ENCODE assay signal across 15 cellular contexts in genomic region chr21:33731447-33731846, GRCh38.
"Had no signal": no experiment of that assay in that cellular context is flagged by ENCODE, and none has a peak within 500 bp of the region (broad histone marks: within the 10 kb centered on the region; RNA-seq: fewer than 3 reads in every experiment).

No MANE protein-coding gene starts in this region.

- ATAC-seq: activated CD4-positive, alpha-beta T cell treated with anti-CD3 and anti-CD28 coated beads for 36 hours; activated naive CD8-positive, alpha-beta T cell treated with anti-CD3 and anti-CD28 coated beads, Interleukin-2, amount 50 U/mL, for 24 hours; naive thymus-derived CD8-positive, alpha-beta T cell; stimulated activated naive CD8-positive, alpha-beta T cell treated with anti-CD3 and anti-CD28 coated beads, Interleukin-15, amount 100 ng/mL, for 72 hours had no signal

- H3K4me1 Mint-ChIP-seq: activated CD4-positive, alpha-beta T cell treated with anti-CD3 and anti-CD28 coated beads for 36 hours; activated naive CD8-positive, alpha-beta T cell treated with anti-CD3 and anti-CD28 coated beads, Interleukin-2, amount 50 U/mL, for 24 hours; naive thymus-derived CD8-positive, alpha-beta T cell; stimulated activated naive CD8-positive, alpha-beta T cell treated with anti-CD3 and anti-CD28 coated beads, Interleukin-15, amount 100 ng/mL, for 72 hours had no signal

- H3K27me3 Mint-ChIP-seq: activated CD4-positive, alpha-beta T cell treated with anti-CD3 and anti-CD28 coated beads for 36 hours; activated naive CD8-positive, alpha-beta T cell treated with anti-CD3 and anti-CD28 coated beads, Interleukin-2, amount 50 U/mL, for 24 hours; stimulated activated naive CD8-positive, alpha-beta T cell treated with anti-CD3 and anti-CD28 coated beads, Interleukin-15, amount 100 ng/mL, for 72 hours had no signal

- H3K4me3 Mint-ChIP-seq: activated CD4-positive, alpha-beta T cell treated with anti-CD3 and anti-CD28 coated beads for 36 hours; activated naive CD8-positive, alpha-beta T cell treated with anti-CD3 and anti-CD28 coated beads, Interleukin-2, amount 50 U/mL, for 24 hours; naive thymus-derived CD8-positive, alpha-beta T cell; stimulated activated naive CD8-positive, alpha-beta T cell treated with anti-CD3 and anti-CD28 coated beads, Interleukin-15, amount 100 ng/mL, for 72 hours had no signal

- H3K9me3 Mint-ChIP-seq: activated naive CD8-positive, alpha-beta T cell treated with anti-CD3 and anti-CD28 coated beads, Interleukin-2, amount 50 U/mL, for 24 hours; activated T-helper 2 cell treated with anti-CD3 and anti-CD28 coated beads, Interferon-gamma antibody, Interleukin-2, Interleukin-4, amounts not matched to agents 10 μg/mL and 5 μg/mL and 100 μg/mL, durations not matched to agents 14 hours and 24 hours and 36 hours; naive thymus-derived CD8-positive, alpha-beta T cell; stimulated activated naive CD8-positive, alpha-beta T cell treated with anti-CD3 and anti-CD28 coated beads, Interleukin-15, amount 100 ng/mL, for 72 hours had no signal

- DNase-seq: activated CD4-positive, alpha-beta T cell treated with anti-CD3 and anti-CD28 coated beads for 36 hours; activated CD4-positive, alpha-beta T cell treated with anti-CD3 and anti-CD28 coated beads, Interleukin-2, amount 50 U/mL, for 48 hours; activated naive CD4-positive, alpha-beta T cell treated with Interleukin-2 at 50 U/mL for 16 hours; activated naive CD8-positive, alpha-beta T cell treated with anti-CD3 and anti-CD28 coated beads, Interleukin-2, amount 50 U/mL, for 24 hours; mesenchymal stem cell; naive thymus-derived CD8-positive, alpha-beta T cell; ovary; right lobe of liver; small intestine; stimulated activated CD4-positive, alpha-beta T cell treated with anti-CD3 and anti-CD28 coated beads, Interleukin-15, amount 100 ng/mL, for 24 hours; stimulated activated CD4-positive, alpha-beta T cell treated with anti-CD3 and anti-CD28 coated beads, Interleukin-2, amount 100 ng/mL, for 48 hours; stimulated activated naive CD8-positive, alpha-beta T cell treated with anti-CD3 and anti-CD28 coated beads, Interleukin-15, amount 100 ng/mL, for 72 hours; SW 1271 had no signal

- H3K27ac ChIP-seq: ovary, right lobe of liver, vagina had no signal

- H3K4me3 ChIP-seq: ovary, right lobe of liver, vagina had no signal

- H3K27me3 ChIP-seq: ovary, right lobe of liver, vagina had no signal

- H3K27ac Mint-ChIP-seq: activated CD4-positive, alpha-beta T cell treated with anti-CD3 and anti-CD28 coated beads for 36 hours; activated naive CD8-positive, alpha-beta T cell treated with anti-CD3 and anti-CD28 coated beads, Interleukin-2, amount 50 U/mL, for 24 hours; activated T-helper 2 cell treated with anti-CD3 and anti-CD28 coated beads, Interferon-gamma antibody, Interleukin-2, Interleukin-4, amounts not matched to agents 10 μg/mL and 5 μg/mL and 100 μg/mL, durations not matched to agents 14 hours and 24 hours and 36 hours; naive thymus-derived CD8-positive, alpha-beta T cell; stimulated activated naive CD8-positive, alpha-beta T cell treated with anti-CD3 and anti-CD28 coated beads, Interleukin-15, amount 100 ng/mL, for 72 hours had no signal

- H3K9me3 ChIP-seq: ovary, right lobe of liver, vagina had no signal

- H3K36me3 ChIP-seq: ovary had no signal

- H3K4me1 ChIP-seq: right lobe of liver, vagina had no signal
